Comparison of ENCODE assay signal across 18 cellular contexts in genomic region chr12:51901881-51902280, GRCh38. TPM values are rescaled to one million over a fixed set of nuclear protein-coding genes. Genes with fewer than 3 reads are reported as not detected.
DNase-seq lines count a peak whose midpoint lies in the region; ATAC-seq and TF ChIP-seq lines count a peak whose summit lies in the region.
"Had no signal": no experiment of that assay in that cellular context is flagged by ENCODE, and none has a peak within 500 bp of the region (broad histone marks: within the 10 kb centered on the region; RNA-seq: fewer than 3 reads in every experiment).

No MANE protein-coding gene starts in this region.

- no peaks in the 10 kb centered on the region for H3K36me3 Mint-ChIP-seq in HFFc6 (ENCODE audit: low read depth)
- H3K36me3 Mint-ChIP-seq in endothelial cell (ENCODE audit: low read depth, unreplicated experiment): no peaks in the 10 kb centered on the region
- H3K36me3 Mint-ChIP-seq: CD4-positive, CD25-positive, alpha-beta regulatory T cell had no signal

- H3K27me3 Mint-ChIP-seq in HFFc6 (ENCODE audit: insufficient read depth): peaks cover 2% of the 10 kb centered on the region
- H3K27me3 Mint-ChIP-seq in endothelial cell (ENCODE audit: unreplicated experiment): peaks cover 6% of the 10 kb centered on the region

- H3K4me3 Mint-ChIP-seq in HFFc6: no peak overlapping the region
- H3K4me3 Mint-ChIP-seq in endothelial cell (ENCODE audit: unreplicated experiment): no peak overlapping the region
- H3K4me3 Mint-ChIP-seq: CD4-positive, CD25-positive, alpha-beta regulatory T cell had no signal

- H3K27ac ChIP-seq in mucosa of rectum (ENCODE audit: low read depth in 2 of 2, low read length in 2 of 2) (peak overlapping the region; percentile 34 to 70), sigmoid colon (no peak overlapping the region)
- H3K27ac ChIP-seq: GM23248 had no signal

- ATAC-seq in left colon: no peak
- ATAC-seq in GM18502 (IDR thresholded peaks at IDR 0.05; ENCODE audit: poor library complexity, unreplicated experiment): no peak
- ATAC-seq: GM12878, HCT116 had no signal

- TF ChIP-seq EP300 in sigmoid colon (IDR thresholded peaks at IDR 0.05): no peak

- WGBS in sigmoid colon, 2 donors: 74 to 92% methylated on average over 11 of the region's 11 CpGs

- H3K9me3 ChIP-seq in mucosa of rectum (ENCODE audit: control insufficient read depth in 2 of 2, low read length in 2 of 2) (no peaks in the 10 kb centered on the region), sigmoid colon (no peaks in the 10 kb centered on the region)
- H3K9me3 ChIP-seq: BLaER1 treated with 17β-estradiol and CSF1 and Interleukin-3, amounts not matched to agents 10 nM and 100 nM had no signal

- H3K4me1 Mint-ChIP-seq in HFFc6 (ENCODE audit: low read depth) (peaks cover 54% of the 10 kb centered on the region), endothelial cell (ENCODE audit: unreplicated experiment) (peaks cover 59% of the 10 kb centered on the region)

- H3K4me1 ChIP-seq in mucosa of rectum (ENCODE audit: control insufficient read depth in 2 of 2, insufficient read depth in 2 of 2, low read length in 2 of 2) (peaks cover 26 to 42% of the 10 kb centered on the region in 2 donors), sigmoid colon (peaks cover 0 to 12% (median 8%) of the 10 kb centered on the region in 4 donors)

- intact Hi-C loops in sigmoid colon (cut with DNase I): no loop called here
- intact Hi-C loops in left colon (cut with DNase I, micrococcal nuclease): no loop called here

- TF ChIP-seq CTCF in HFFc6 (IDR thresholded peaks at IDR 0.05): no peak
- TF ChIP-seq CTCF in endothelial cell (IDR thresholded peaks at IDR 0.05; ENCODE audit: unreplicated experiment): no peak
- no peak for TF ChIP-seq CTCF in sigmoid colon (IDR thresholded peaks at IDR 0.05)

- DNase-seq in HFFc6 (no peak), endothelial cell (ENCODE audit: low spot score) (no peak), sigmoid colon (peak; percentile 42), left colon (no peak), NCI-H2196 (lab: John Stamatoyannopoulos, UW; ENCODE audit: unreplicated experiment) (no peak)
- DNase-seq: ACHN; Calu3; CD4-positive, CD25-positive, alpha-beta regulatory T cell; DMS 273 treated with DMSO at 0.1 percent for 48 hours; GM23248 had no signal

- no peak for TF ChIP-seq POLR2A in sigmoid colon (IDR thresholded peaks at IDR 0.05)

- no peaks in the 10 kb centered on the region for H3K27me3 ChIP-seq in mucosa of rectum (ENCODE audit: control insufficient read depth in 2 of 2, insufficient read depth in 2 of 2, low read length in 2 of 2)
- H3K27me3 ChIP-seq in sigmoid colon: peaks cover 3 to 9% (median 6%) of the 10 kb centered on the region in 3 donors

- H3K36me3 ChIP-seq in mucosa of rectum (ENCODE audit: control insufficient read depth in 2 of 2, insufficient read depth in 2 of 2, low read length in 2 of 2) (no peaks in the 10 kb centered on the region), sigmoid colon (no peaks in the 10 kb centered on the region)
- H3K36me3 ChIP-seq: BLaER1 treated with 17β-estradiol and CSF1 and Interleukin-3, amounts not matched to agents 10 nM and 100 nM had no signal

- H3K27ac Mint-ChIP-seq in HFFc6 (peak overlapping the region; percentile 22), endothelial cell (ENCODE audit: unreplicated experiment) (peak overlapping the region; percentile 86)
- H3K27ac Mint-ChIP-seq: CD4-positive, CD25-positive, alpha-beta regulatory T cell had no signal

- H3K9me3 Mint-ChIP-seq in HFFc6 (no peaks in the 10 kb centered on the region), endothelial cell (ENCODE audit: unreplicated experiment) (no peaks in the 10 kb centered on the region)
- H3K9me3 Mint-ChIP-seq: CD4-positive, CD25-positive, alpha-beta regulatory T cell had no signal

- H3K9ac ChIP-seq in mucosa of rectum (ENCODE audit: low read depth in 1 of 2, low read length in 2 of 2): no peak overlapping the region
- H3K9ac ChIP-seq: BLaER1 treated with 17β-estradiol and CSF1 and Interleukin-3, amounts not matched to agents 10 nM and 100 nM; GM23248 had no signal

- H3K4me3 ChIP-seq in mucosa of rectum (ENCODE audit: low read length in 2 of 2): no peak overlapping the region
- no peak overlapping the region for H3K4me3 ChIP-seq in sigmoid colon
- H3K4me3 ChIP-seq: BLaER1 treated with 17β-estradiol and CSF1 and Interleukin-3, amounts not matched to agents 10 nM and 100 nM; GM12878; GM23248 had no signal

RNA-seq across cellular contexts. Expression of gene ACVRL1, which starts 5.4 kb away (rescaled TPM):
- total RNA-seq in HFFc6 (2021; fragmentation: NEBNext Ultra II Directional; extraction: Animal tissue kit (Norgen Biotek cat#: 25700)): 10 to 100 TPM in 3 of 6 experiments, 1 to 10 TPM in 3; 5.4 to 13.5 (median 10.0) TPM
- total RNA-seq in endothelial cell (ENCODE audit: unreplicated experiment) (395 TPM), sigmoid colon (100 to 1,000 TPM in 1 of 4 donors, 10 to 100 TPM in 3; 63.0 to 113 (median 70.9) TPM), left colon (100 to 1,000 TPM; 188 to 214 TPM)
- 10 to 100 TPM; 12.5 to 83.6 (median 24.6) TPM for polyA plus RNA-seq in sigmoid colon
- total RNA-seq: Calu3; CD4-positive, CD25-positive, alpha-beta regulatory T cell; GM12878 had no signal
- polyA plus RNA-seq: CD4-positive, CD25-positive, alpha-beta regulatory T cell; GM12878 had no signal

RNA-seq across cellular contexts. Expression of gene ANKRD33, which starts 14.0 kb away (rescaled TPM):
- total RNA-seq in HFFc6 (2021; fragmentation: NEBNext Ultra II Directional; extraction: Animal tissue kit (Norgen Biotek cat#: 25700)): not detected
- 0.31 TPM for total RNA-seq in endothelial cell (ENCODE audit: unreplicated experiment)
- total RNA-seq in sigmoid colon: not detected
- under 1 TPM in 1 of 3 donors, not detected in 2; 0.16 TPM for polyA plus RNA-seq in sigmoid colon
- total RNA-seq in left colon: not detected
- total RNA-seq: A172; Calu3; CD4-positive, CD25-positive, alpha-beta regulatory T cell; Daoy; GM12878; GM23248; HT1080 had no signal
- polyA plus RNA-seq: CD4-positive, CD25-positive, alpha-beta regulatory T cell; GM12878; GM23248 had no signal

RNA-seq across cellular contexts. Expression of gene ACVR1B, which starts 49.6 kb away (rescaled TPM):
- total RNA-seq in HFFc6 (2021; fragmentation: NEBNext Ultra II Directional; extraction: Animal tissue kit (Norgen Biotek cat#: 25700)): 10 to 100 TPM; 13.1 to 15.2 (median 14.0) TPM
- total RNA-seq in endothelial cell (ENCODE audit: unreplicated experiment): 30.5 TPM
- 1 to 10 TPM; 7.2 to 9.8 (median 8.6) TPM for total RNA-seq in sigmoid colon
- 10 to 100 TPM; 10.8 to 30.7 (median 11.1) TPM for polyA plus RNA-seq in sigmoid colon
- total RNA-seq in left colon: 10 to 100 TPM; 67.6 to 84.7 TPM

RNA-seq across cellular contexts. Expression of gene FIGNL2, which starts 53.4 kb away (rescaled TPM):
- not detected for total RNA-seq in HFFc6 (2021; fragmentation: NEBNext Ultra II Directional; extraction: Animal tissue kit (Norgen Biotek cat#: 25700))
- total RNA-seq in endothelial cell (ENCODE audit: unreplicated experiment) (42.0 TPM), sigmoid colon (under 1 TPM in 2 of 4 donors, not detected in 2; 0.28 to 0.36 TPM), left colon (under 1 TPM; 0.24 to 0.36 TPM)
- under 1 TPM in 1 of 3 donors, not detected in 2; 0.36 TPM for polyA plus RNA-seq in sigmoid colon
- total RNA-seq: Calu3, Daoy, GM12878 had no signal
- polyA plus RNA-seq: GM12878 had no signal

Comparison
In these comparisons a context has a peak if more than half of its experiments do, and no peak if none do; other contexts are left out.
1. H3K27ac ChIP-seq: peak in mucosa of rectum (2 of 2); none in sigmoid colon (0 of 4).
2. RNA of gene ACVRL1, which starts 5.4 kb away (total RNA-seq): 395 TPM in endothelial cell (single experiment), 188 to 214 TPM in left colon and 63.0 to 113 TPM in sigmoid colon; 5.4 to 13.5 TPM in HFFc6; every median in the first group is over 4 times any median in the second.